ENCODE assay signal across 9 cellular contexts in genomic region chr14:69573841-69574265, GRCh38. TPM values are rescaled to one million over a fixed set of nuclear protein-coding genes. Genes with fewer than 3 reads are reported as not detected.
A peak's percentile ranks its signal among the peaks of the same experiment; 100 is the strongest.
DNase-seq lines count a peak whose midpoint lies in the region; ATAC-seq and TF ChIP-seq lines count a peak whose summit lies in the region.
"Had no signal": no experiment of that assay in that cellular context is flagged by ENCODE, and none has a peak within 500 bp of the region (broad histone marks: within the 10 kb centered on the region; RNA-seq: fewer than 3 reads in every experiment).

No MANE protein-coding gene starts in this region.

- no peak overlapping the region for H3K27ac ChIP-seq in ascending aorta
- no peak overlapping the region for H3K27ac ChIP-seq in Peyer's patch
- H3K27ac ChIP-seq: SJSA1 had no signal

- ATAC-seq in GM18520 (IDR thresholded peaks at IDR 0.05; ENCODE audit: unreplicated experiment) (no peak), HG02798 (IDR thresholded peaks at IDR 0.05; ENCODE audit: poor library complexity, unreplicated experiment) (no peak)

- TF ChIP-seq CTCF in ascending aorta (IDR thresholded peaks at IDR 0.05) = no peak
- no peak for TF ChIP-seq CTCF in Peyer's patch (IDR thresholded peaks at IDR 0.05)

- H3K4me1 ChIP-seq in ascending aorta (peaks cover 9 to 19% of the 10 kb centered on the region in 2 donors), Peyer's patch (peaks cover 0 to 35% (median 15%) of the 10 kb centered on the region in 4 donors)

- intact Hi-C loops in ascending aorta (cut with DNase I) (no loop called here), posterior cingulate gyrus (cut with DNase I) (loop anchor here (5.0 kb wide), 1 partner anchor 37 kb away; no protein-coding TSS in a partner anchor)

- H3K27me3 ChIP-seq in ascending aorta (peaks cover 25% of the 10 kb centered on the region), Peyer's patch (peaks cover 0 to 38% of the 10 kb centered on the region in 2 donors)

- H3K9me3 ChIP-seq in ascending aorta (no peaks in the 10 kb centered on the region), Peyer's patch (no peaks in the 10 kb centered on the region)

- no peak for TF ChIP-seq POLR2A in Peyer's patch (IDR thresholded peaks at IDR 0.05)

- H3K36me3 ChIP-seq in ascending aorta (no peaks in the 10 kb centered on the region), Peyer's patch (no peaks in the 10 kb centered on the region)
- H3K36me3 ChIP-seq: SJSA1 had no signal

- DNase-seq in NCI-H1417 (lab: John Stamatoyannopoulos, UW) (peak; percentile 65 to 85 (median 85)), NCI-H1417 treated with DMSO at 0.1 percent for 48 hours (lab: John Stamatoyannopoulos, UW) (no peak), NCI-H1930 (lab: John Stamatoyannopoulos, UW) (peak; percentile 39 to 49), ascending aorta (ENCODE audit: low spot score in 2 of 2) (no peak), posterior cingulate gyrus (peak in 6 of 10 donors; percentile 14 to 85 (median 37)), Peyer's patch (no peak)

- peak overlapping the region; percentile 18 to 68 for H3K4me3 ChIP-seq in ascending aorta
- H3K4me3 ChIP-seq in Peyer's patch = peak overlapping the region in 1 of 4 donors; percentile 14
- H3K4me3 ChIP-seq: SJSA1 had no signal

RNA-seq across cellular contexts. Expression of gene CCDC177, which starts 0.8 kb away (rescaled TPM):
- total RNA-seq in ascending aorta (not detected), Peyer's patch (not detected)
- total RNA-seq: SJSA1 had no signal

RNA-seq across cellular contexts. Expression of gene SUSD6, which starts 37.5 kb away (rescaled TPM):
- total RNA-seq in ascending aorta (23.3 TPM), Peyer's patch (100 to 1,000 TPM in 3 of 4 donors, 10 to 100 TPM in 1; 33.8 to 125 (median 113) TPM)

Comparison
In these comparisons a context has a peak if more than half of its experiments do, and no peak if none do; other contexts are left out.
1. DNase-seq: peak in NCI-H1417 (3 of 3), NCI-H1930 (2 of 2) and posterior cingulate gyrus (6 of 10); none in NCI-H1417 treated with DMSO at 0.1 percent for 48 hours (single experiment), ascending aorta (0 of 2) and Peyer's patch (0 of 3).